15 cellular contexts compared by ENCODE assay signal in the genomic region with DNA sequence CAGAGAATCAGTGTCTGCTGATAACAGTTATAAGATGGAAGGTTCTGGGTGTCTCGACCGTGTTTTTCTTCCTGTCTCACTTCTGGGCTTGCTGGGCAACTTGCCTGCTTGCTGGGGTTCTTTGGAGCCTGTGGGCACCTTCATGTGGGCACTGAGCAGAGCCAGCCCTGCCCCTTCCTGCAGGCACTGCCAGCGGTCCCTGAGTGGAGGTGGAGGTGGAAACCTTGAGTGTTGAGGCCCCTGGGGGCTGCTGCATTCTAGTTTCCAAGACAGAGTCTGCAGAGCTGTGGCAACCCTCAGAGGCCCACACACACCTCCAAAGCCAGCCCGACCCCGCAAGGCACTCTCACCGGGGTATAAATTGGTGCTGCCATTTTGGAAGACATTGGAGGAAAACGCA.
DNase-seq lines count a peak whose midpoint lies in the region; ATAC-seq and TF ChIP-seq lines count a peak whose summit lies in the region.
"Had no signal": no experiment of that assay in that cellular context is flagged by ENCODE, and none has a peak within 500 bp of the region (broad histone marks: within the 10 kb centered on the region; RNA-seq: fewer than 3 reads in every experiment).

No MANE protein-coding gene starts in this region.

- H3K27ac ChIP-seq in 22Rv1 (peak overlapping the region; percentile 65), DND-41 (ENCODE audit: low read length) (peak overlapping the region; percentile 26; the same call in 1 of the 2 replicates), caudate nucleus (ENCODE audit: low read depth, low read length) (no peak overlapping the region)
- H3K27ac ChIP-seq: VCaP had no signal

- H3K9me3 Mint-ChIP-seq in activated naive CD8-positive, alpha-beta T cell (ENCODE audit: low read depth) = no peaks in the 10 kb centered on the region

- no peak overlapping the region for H3K4me2 ChIP-seq in DND-41 (ENCODE audit: insufficient read depth, low read length)

- H2AFZ ChIP-seq in DND-41 (ENCODE audit: low read depth, low read length) = no peak overlapping the region

- H3K27ac Mint-ChIP-seq in activated naive CD8-positive, alpha-beta T cell = peak overlapping the region; percentile 82

- peak; percentile 57; the same call in 1 of the 3 replicates for ATAC-seq in DND-41 (ENCODE audit: insufficient read depth, low read depth)
- ATAC-seq: sciatic nerve had no signal

- TF ChIP-seq CTCF in 22Rv1 (IDR thresholded peaks at IDR 0.05) = no peak
- TF ChIP-seq CTCF in DND-41 (IDR thresholded peaks at IDR 0.05; ENCODE audit: borderline replicate concordance, extremely low read depth, low read length, poor library complexity, severe bottlenecking) = no peak

- no peaks in the 10 kb centered on the region for H3K9me3 ChIP-seq in DND-41 (ENCODE audit: insufficient read depth, low read length, severe bottlenecking)
- H3K9me3 ChIP-seq: adrenal gland had no signal

- H3K27me3 ChIP-seq in DND-41 (ENCODE audit: insufficient read depth, low read length, poor library complexity) = no peaks in the 10 kb centered on the region
- H3K27me3 ChIP-seq: adrenal gland, dorsolateral prefrontal cortex had no signal

- H3K79me2 ChIP-seq in DND-41 (ENCODE audit: insufficient read depth, low read length) = peaks cover 97% of the 10 kb centered on the region

- no peak overlapping the region for H3K4me3 ChIP-seq in DND-41 (ENCODE audit: low read depth in 1 of 2, low read length in 2 of 2)
- H3K4me3 ChIP-seq: adrenal gland, dorsolateral prefrontal cortex had no signal

- H3K4me3 Mint-ChIP-seq in activated naive CD8-positive, alpha-beta T cell = peak overlapping the region; percentile 65

- DNase-seq in DND-41 (peak; percentile 24), caudate nucleus (lab: John Stamatoyannopoulos, UW) (no peak), NCI-H2029 (lab: John Stamatoyannopoulos, UW) (no peak), GOT3 (lab: John Stamatoyannopoulos, UW) (no peak), foreskin melanocyte (no peak)
- peak; percentile 12 to 28 for DNase-seq in stimulated activated CD4-positive, alpha-beta T cell treated with anti-CD3 and anti-CD28 coated beads, Interleukin-4, amount 100 ng/mL, for 4 hours
- DNase-seq: dorsolateral prefrontal cortex; IMR-90; NCI-H146; NK-92 treated with Interleukin-12 subunit alpha and Interleukin-12 subunit beta, amount 100 ng/mL, for 24 hours had no signal

- no peaks in the 10 kb centered on the region for H3K27me3 Mint-ChIP-seq in activated naive CD8-positive, alpha-beta T cell

- H3K36me3 Mint-ChIP-seq in activated naive CD8-positive, alpha-beta T cell = peaks cover 5% of the 10 kb centered on the region

- peaks cover 23% of the 10 kb centered on the region for H3K4me1 ChIP-seq in DND-41 (ENCODE audit: insufficient read depth, low read length)

- peaks cover 14% of the 10 kb centered on the region; the same call in 1 of the 2 replicates for H4K20me1 ChIP-seq in DND-41 (ENCODE audit: insufficient read depth, low read length)

- peaks cover 52% of the 10 kb centered on the region for H3K36me3 ChIP-seq in DND-41 (ENCODE audit: insufficient read depth, low read length)
- H3K36me3 ChIP-seq: adrenal gland had no signal

- H3K9ac ChIP-seq in DND-41 (ENCODE audit: low read depth, low read length) = no peak overlapping the region

- peaks cover 71% of the 10 kb centered on the region for H3K4me1 Mint-ChIP-seq in activated naive CD8-positive, alpha-beta T cell (ENCODE audit: low read depth)

Comparison
In these comparisons a context has a peak if more than half of its experiments do, and no peak if none do; other contexts are left out.
1. DNase-seq: peak in DND-41 (single experiment) and stimulated activated CD4-positive, alpha-beta T cell treated with anti-CD3 and anti-CD28 coated beads, Interleukin-4, amount 100 ng/mL, for 4 hours (2 of 2); none in caudate nucleus (0 of 61), NCI-H2029 (single experiment), GOT3 (single experiment) and foreskin melanocyte (single experiment).